ENCODE assay signal across 18 cellular contexts in genomic region chr20:37879003-37879599, GRCh38. TPM values are rescaled to one million over a fixed set of nuclear protein-coding genes. Genes with fewer than 3 reads are reported as not detected.
DNase-seq lines count a peak whose midpoint lies in the region; ATAC-seq and TF ChIP-seq lines count a peak whose summit lies in the region.
"Had no signal": no experiment of that assay in that cellular context is flagged by ENCODE, and none has a peak within 500 bp of the region (broad histone marks: within the 10 kb centered on the region; RNA-seq: fewer than 3 reads in every experiment).

No MANE protein-coding gene starts in this region.

- H3K4me3 Mint-ChIP-seq in MCF 10A (ENCODE audit: unreplicated experiment), result no peak overlapping the region
- H3K4me3 Mint-ChIP-seq: B cell; CD4-positive, alpha-beta T cell; T-helper 2 cell treated with Interferon-gamma antibody and Interleukin-4, amounts not matched to agents 5 μg/mL and 100 μg/mL, for 36 hours had no signal

- POLR2A ChIA-PET in A673 (lab: Charles Lee; ENCODE audit: low non-redundant PET) (no interaction called here), MCF 10A (lab: Yijun Ruan, JAX) (interaction anchor here (0.9 kb wide), 1 partner anchor 154 kb away, joined by 3 read pairs; the partner anchor contains the start of gene RPRD1B)

- H3K27ac Mint-ChIP-seq in MCF 10A (ENCODE audit: low read depth, unreplicated experiment), result no peak overlapping the region
- H3K27ac Mint-ChIP-seq: B cell; CD4-positive, alpha-beta T cell; T-helper 2 cell treated with Interferon-gamma antibody and Interleukin-4, amounts not matched to agents 5 μg/mL and 100 μg/mL, for 36 hours had no signal

- H3K27me3 ChIP-seq in A673 (replicated peaks; ENCODE audit: insufficient read depth, low read depth, low read length, poor library complexity) (no peaks in the 10 kb centered on the region), BE2C (no peaks in the 10 kb centered on the region)

- H3K4me3 ChIP-seq in A673 (ENCODE audit: low read depth, low read length, poor library complexity, severe bottlenecking) (no peak overlapping the region), BE2C (ENCODE audit: low read depth, low read length) (no peak overlapping the region)
- H3K4me3 ChIP-seq: GM23248, K562 had no signal

- DNase-seq in A673 (ENCODE audit: low spot score) (peak; percentile 55), BE2C (peak; percentile 89), NCI-H187 (lab: John Stamatoyannopoulos, UW) (peak; percentile 45 to 58), SK-N-DZ (ENCODE audit: low spot score) (peak; percentile 88), pons (ENCODE audit: low spot score) (no peak), activated gamma-delta T cell treated with Interleukin-2 at 50 U/mL for 16 hours (no peak), MCF 10A (ENCODE audit: unreplicated experiment) (no peak)
- DNase-seq: Calu3; CD4-positive, alpha-beta T cell; DMS79; GM23248; HCEC 1CT; MV-4-11; NCI-H524 had no signal

- H3K4me1 ChIP-seq in A673 (ENCODE audit: insufficient read depth, low read length, poor library complexity, severe bottlenecking) (peaks cover 19% of the 10 kb centered on the region), BE2C (peaks cover 43% of the 10 kb centered on the region)

- H3K9me3 Mint-ChIP-seq in MCF 10A (ENCODE audit: unreplicated experiment), result no peaks in the 10 kb centered on the region
- H3K9me3 Mint-ChIP-seq: CD4-positive, alpha-beta T cell; T-helper 2 cell treated with Interferon-gamma antibody and Interleukin-4, amounts not matched to agents 5 μg/mL and 100 μg/mL, for 36 hours had no signal

- no peaks in the 10 kb centered on the region for H3K4me1 Mint-ChIP-seq in MCF 10A (ENCODE audit: insufficient read depth, unreplicated experiment)
- H3K4me1 Mint-ChIP-seq: B cell had no signal

- H3K27me3 Mint-ChIP-seq in MCF 10A (ENCODE audit: insufficient read depth, unreplicated experiment), result peaks cover 9% of the 10 kb centered on the region
- H3K27me3 Mint-ChIP-seq: B cell; CD4-positive, alpha-beta T cell had no signal

- H3K36me3 Mint-ChIP-seq in MCF 10A (ENCODE audit: insufficient read depth, unreplicated experiment), result no peaks in the 10 kb centered on the region

- BruUV-seq in A673 (replicated peaks; lab: Mats Ljungman, UMichigan) (no TSS peak), MCF 10A (replicated peaks; lab: Mats Ljungman, UMichigan) (no TSS peak)

- H3K36me3 ChIP-seq in A673 (ENCODE audit: insufficient read depth, low read length, poor library complexity, severe bottlenecking) (no peaks in the 10 kb centered on the region), BE2C (no peaks in the 10 kb centered on the region)

- no peak overlapping the region for H3K27ac ChIP-seq in A673 (ENCODE audit: low read depth, low read length, poor library complexity, severe bottlenecking)
- H3K27ac ChIP-seq: GM23248 had no signal

- no peaks in the 10 kb centered on the region for H3K9me3 ChIP-seq in A673 (ENCODE audit: low read depth, low read length, poor library complexity, severe bottlenecking)
- no peaks in the 10 kb centered on the region for H3K9me3 ChIP-seq in BE2C

- no peak for ATAC-seq in GM18520 (IDR thresholded peaks at IDR 0.05; ENCODE audit: unreplicated experiment)
- ATAC-seq: K562 had no signal

- intact Hi-C loops in A673 (cut with micrococcal nuclease; ENCODE audit: unreplicated experiment) (no loop called here), MCF 10A (cut with micrococcal nuclease) (no loop called here)

- TF ChIP-seq CTCF in A673 (conservative IDR thresholded peaks at IDR 0.05; ENCODE audit: low read depth, low read length), result no peak
- peak; percentile 18 for TF ChIP-seq CTCF in BE2C (IDR thresholded peaks at IDR 0.05; ENCODE audit: low read depth, low read length)
- no peak for TF ChIP-seq CTCF in MCF 10A (IDR thresholded peaks at IDR 0.05; ENCODE audit: unreplicated experiment)

- CTCF ChIA-PET in A673 (lab: Charles Lee) (no interaction called here), MCF 10A (lab: Yijun Ruan, JAX) (interaction anchor here (0.7 kb wide), 1 partner anchor 342 kb away, joined by 3 read pairs; no protein-coding TSS in a partner anchor)

RNA-seq across cellular contexts. Expression of gene VSTM2L, which starts 23.8 kb away (rescaled TPM):
- total RNA-seq in A673 (2021), result 23.3 and 23.5 TPM in 2 replicates
- polyA plus RNA-seq in BE2C (2012; ENCODE audit: insufficient read depth, insufficient read length, low read depth), result 1.9 TPM
- polyA plus RNA-seq in SK-N-DZ (2014; cell fraction: cytosol; rRNA removed), result 11.6 and 15.9 TPM in 2 replicates
- 6.4 and 8.6 TPM in 2 replicates for polyA plus RNA-seq in SK-N-DZ (2014; cell fraction: nucleus; rRNA removed)
- 15.6 and 16.4 TPM in 2 replicates for total RNA-seq in MCF 10A (2022)
- total RNA-seq: B cell; CD4-positive, alpha-beta T cell; K562 had no signal
- polyA plus RNA-seq: K562 had no signal

Comparison
In these comparisons a context has a peak if more than half of its experiments do, and no peak if none do; other contexts are left out.
1. DNase-seq: peak in A673 (single experiment), BE2C (single experiment), NCI-H187 (2 of 2) and SK-N-DZ (single experiment); none in pons (single experiment), activated gamma-delta T cell treated with Interleukin-2 at 50 U/mL for 16 hours (single experiment) and MCF 10A (single experiment).